Comparison of ENCODE assay signal across 27 cellular contexts in genomic region chr2:236340251-236340650, GRCh38.
DNase-seq lines count a peak whose midpoint lies in the region; ATAC-seq, FAIRE-seq and TF ChIP-seq lines count a peak whose summit lies in the region.
"Had no signal": no experiment of that assay in that cellular context is flagged by ENCODE, and none has a peak within 500 bp of the region (broad histone marks: within the 10 kb centered on the region; RNA-seq: fewer than 3 reads in every experiment).

No MANE protein-coding gene starts in this region.

- WGBS in H1 (ENCODE audit: extremely low coverage in 1 of 2, insufficient coverage in 1 of 2, insufficient read length in 1 of 2, insufficient replicate concordance in 2 of 2, low coverage in 1 of 2, low lambda C conversion rate in 2 of 2, missing lambda C conversion rate in 1 of 2), 2 experiments, result 91% methylated on average over 6 of the region's 6 CpGs; no CpG with 5 or more reads in 1 of the 2 experiments
- WGBS in neuronal stem cell (ENCODE audit: extremely low coverage in 2 of 2, insufficient read length in 2 of 2, insufficient replicate concordance in 1 of 2), 2 donors, result no CpG with 5 or more reads among the region's 6 CpGs

- no peak overlapping the region for H2AFZ ChIP-seq in H1 (ENCODE audit: low read length)
- H2AFZ ChIP-seq in neuronal stem cell (ENCODE audit: low read length), result no peak overlapping the region

- H3K9me3 ChIP-seq in right atrium auricular region (no peaks in the 10 kb centered on the region), H1 (ENCODE audit: insufficient read depth in 2 of 2, low read depth in 1 of 2, low read length in 1 of 2) (peaks cover 0 to 4% of the 10 kb centered on the region in 2 experiments; a peak in 2 of 4 replicates), neuronal stem cell (replicated peaks in 1 of 2; ENCODE audit: control insufficient read depth in 2 of 2, insufficient read depth in 1 of 2, low read depth in 1 of 2, low read length in 2 of 2) (peaks cover 3 to 14% of the 10 kb centered on the region in 2 donors), kidney (ENCODE audit: control insufficient read depth in 1 of 2, low read length in 2 of 2) (no peaks in the 10 kb centered on the region)
- H3K9me3 ChIP-seq: BE2C had no signal

- CTCF ChIA-PET in H1 (lab: Charles Lee; ENCODE audit: partially characterized antibody), result interaction anchor here (4.7 kb wide), 1 partner anchor 30 kb away, joined by 27 read pairs; no protein-coding TSS in a partner anchor

- no peaks in the 10 kb centered on the region for H3K79me2 ChIP-seq in H1 (ENCODE audit: control insufficient read depth in 1 of 2, insufficient read depth in 2 of 2, low read length in 2 of 2)

- H3K23me2 ChIP-seq in H1 (ENCODE audit: low read depth, low read length), result no peaks in the 10 kb centered on the region

- H2BK15ac ChIP-seq in H1 (ENCODE audit: low read length), result no peak overlapping the region
- H2BK15ac ChIP-seq in neuronal stem cell (ENCODE audit: low read length), result no peak overlapping the region

- TF ChIP-seq CTCF in right atrium auricular region (IDR thresholded peaks at IDR 0.05), result no peak
- TF ChIP-seq CTCF in H1 (IDR thresholded peaks at IDR 0.05; ENCODE audit: control extremely low read depth in 1 of 3, insufficient read depth in 1 of 3, low read depth in 1 of 3, low read length in 3 of 3), result no peak
- TF ChIP-seq CTCF in kidney (IDR thresholded peaks at IDR 0.05; ENCODE audit: borderline replicate concordance, extremely low read depth, insufficient read depth), result no peak

- no peak overlapping the region for H3K23ac ChIP-seq in H1 (ENCODE audit: insufficient read length)
- no peak overlapping the region for H3K23ac ChIP-seq in neuronal stem cell (ENCODE audit: low read depth, low read length, poor library complexity)

- no peak overlapping the region for H2BK120ac ChIP-seq in H1 (replicated peaks; ENCODE audit: low read depth, low read length)
- H2BK120ac ChIP-seq in neuronal stem cell (ENCODE audit: low read depth, low read length), result no peak overlapping the region

- H3K27me3 ChIP-seq in right atrium auricular region (no peaks in the 10 kb centered on the region), H1 (replicated peaks in 1 of 4; ENCODE audit: control insufficient read depth in 3 of 4, extremely low read depth in 1 of 4, insufficient read depth in 3 of 4, low read length in 3 of 4) (no peaks in the 10 kb centered on the region), neuronal stem cell (ENCODE audit: control insufficient read depth in 3 of 3, insufficient read depth in 3 of 3, low read depth in 1 of 3, low read length in 3 of 3) (no peaks in the 10 kb centered on the region)
- H3K27me3 ChIP-seq: BLaER1 had no signal

- intact Hi-C loops in cardiac septum (cut with DNase I) (no loop called here), kidney (cut with DNase I) (loop anchor here (5.0 kb wide), 1 partner anchor 717 kb away; no protein-coding TSS in a partner anchor)

- H4K8ac ChIP-seq in H1 (ENCODE audit: extremely low read depth, insufficient read depth, low read length) (no peak overlapping the region), neuronal stem cell (ENCODE audit: low read depth, low read length) (no peak overlapping the region)

- no peak for TF ChIP-seq EP300 in H1 (IDR thresholded peaks at IDR 0.05; ENCODE audit: borderline replicate concordance in 1 of 2, low read depth in 2 of 2, low read length in 2 of 2)

- H3K9ac ChIP-seq in H1 (replicated peaks in 1 of 4; ENCODE audit: extremely low read depth in 1 of 4, low read depth in 3 of 4, low read length in 3 of 4) (no peak overlapping the region), neuronal stem cell (ENCODE audit: low read depth, low read length, poor library complexity) (no peak overlapping the region), kidney (ENCODE audit: low read length in 2 of 2) (no peak overlapping the region)
- H3K9ac ChIP-seq: BLaER1 had no signal

- H3K27ac ChIP-seq in right atrium auricular region, result no peak overlapping the region
- no peak overlapping the region for H3K27ac ChIP-seq in H1 (ENCODE audit: low read depth, low read length)
- no peak overlapping the region for H3K27ac ChIP-seq in neuronal stem cell (replicated peaks; ENCODE audit: low read length)
- no peak overlapping the region for H3K27ac ChIP-seq in kidney (ENCODE audit: low read depth in 2 of 2, low read length in 2 of 2)
- H3K27ac ChIP-seq: BLaER1 had no signal

- DNase-seq in right atrium auricular region (ENCODE audit: low spot score), result peak; percentile 50
- DNase-seq in cardiac septum (ENCODE audit: low spot score), result no peak
- peak; percentile 29 for DNase-seq in ecto neural progenitor cell (ENCODE audit: low spot score)
- no peak for DNase-seq in H1 (ENCODE audit: low read depth in 1 of 2, low spot score in 2 of 2)
- no peak for DNase-seq in neuronal stem cell (ENCODE audit: low spot score)
- no peak for DNase-seq in kidney
- DNase-seq in COLO829 (ENCODE audit: low spot score), result no peak
- DNase-seq: 8988T; ACHN; BE2C; C1 segment of cervical spinal cord; CD4-positive, alpha-beta memory T cell; CD4-positive, CD25-positive, alpha-beta regulatory T cell; COR-L47; DMS 273 treated with DMSO at 0.1 percent for 48 hours; DMS153; DMS53; DMS79; DND-41; EL; GDM1 had no signal

- no peak for ATAC-seq in GM19467 (IDR thresholded peaks at IDR 0.05; ENCODE audit: unreplicated experiment)
- ATAC-seq: GM12878 had no signal

- no peaks in the 10 kb centered on the region for H3K4me1 ChIP-seq in right atrium auricular region
- peaks cover 0 to 8% (median 5%) of the 10 kb centered on the region in 4 experiments; a peak in 3 of 7 replicates for H3K4me1 ChIP-seq in H1 (replicated peaks in 1 of 4; ENCODE audit: control insufficient read depth in 3 of 4, insufficient read depth in 4 of 4, low read length in 3 of 4)
- peaks cover 15 to 24% of the 10 kb centered on the region in 2 donors for H3K4me1 ChIP-seq in neuronal stem cell (ENCODE audit: control insufficient read depth in 2 of 2, insufficient read depth in 1 of 2, low read depth in 1 of 2, low read length in 2 of 2)
- peaks cover 4 to 5% of the 10 kb centered on the region in 2 donors for H3K4me1 ChIP-seq in kidney (ENCODE audit: control insufficient read depth in 1 of 2, insufficient read depth in 1 of 2, low read depth in 1 of 2, low read length in 2 of 2)
- H3K4me1 ChIP-seq: BE2C had no signal

- H3K18ac ChIP-seq in H1 (ENCODE audit: extremely low read depth, low read length), result no peak overlapping the region
- peak overlapping the region; percentile 46 for H3K18ac ChIP-seq in neuronal stem cell (ENCODE audit: low read length)

- H3K4me3 ChIP-seq in right atrium auricular region (no peak overlapping the region), H1 (ENCODE audit: extremely low read depth in 1 of 4, insufficient read depth in 2 of 4, low read depth in 3 of 4, low read length in 4 of 4) (no peak overlapping the region), neuronal stem cell (ENCODE audit: low read length in 2 of 2) (no peak overlapping the region), kidney (ENCODE audit: low read length in 2 of 2) (no peak overlapping the region)
- H3K4me3 ChIP-seq: BLaER1, GM12878 had no signal

- H3K4ac ChIP-seq in H1 (replicated peaks; ENCODE audit: insufficient read length, low read depth, low read length) (no peak overlapping the region), neuronal stem cell (ENCODE audit: low read length) (no peak overlapping the region)

- H2AK5ac ChIP-seq in H1 (ENCODE audit: low read depth, low read length), result 0 out of 2 replicates have a peak overlapping the region, but pooled peaks have one; percentile 9
- no peak overlapping the region for H2AK5ac ChIP-seq in neuronal stem cell (ENCODE audit: low read depth, low read length)

- no peak overlapping the region for H3K56ac ChIP-seq in H1 (replicated peaks; ENCODE audit: insufficient read length, low read depth, low read length)

- FAIRE-seq in H1 (lab: Jason Lieb, UNC) (no peak), kidney (lab: Jason Lieb, UNC) (no peak)
- FAIRE-seq: A204.1, GM12878, GM12892, GM18507 had no signal

- TF ChIP-seq POLR2A in H1 (IDR thresholded peaks at IDR 0.05; ENCODE audit: control extremely low read depth in 1 of 2, low read depth in 2 of 2, low read length in 2 of 2), result no peak

- H4K20me1 ChIP-seq in H1 (replicated peaks in 1 of 2; ENCODE audit: control insufficient read depth in 1 of 2, insufficient read depth in 2 of 2, low read length in 2 of 2), result no peaks in the 10 kb centered on the region
- H4K20me1 ChIP-seq: BLaER1 had no signal

- H3K4me2 ChIP-seq in H1 (ENCODE audit: insufficient read depth in 1 of 2, low read depth in 2 of 2, low read length in 2 of 2) (no peak overlapping the region), neuronal stem cell (ENCODE audit: insufficient read depth, low read length, poor library complexity, severe bottlenecking) (no peak overlapping the region)
- H3K4me2 ChIP-seq: BLaER1 had no signal

- H3K14ac ChIP-seq in H1 (ENCODE audit: insufficient read length) (no peak overlapping the region), neuronal stem cell (ENCODE audit: low read length) (no peak overlapping the region)

- no peak overlapping the region for H4K5ac ChIP-seq in H1 (ENCODE audit: insufficient read length, low read depth, low read length)

- POLR2A ChIA-PET in H1 (lab: Charles Lee; ENCODE audit: partially characterized antibody), result no interaction called here

- H3K36me3 ChIP-seq in right atrium auricular region, result no peaks in the 10 kb centered on the region
- no peaks in the 10 kb centered on the region for H3K36me3 ChIP-seq in H1 (ENCODE audit: control insufficient read depth in 2 of 4, insufficient read depth in 4 of 4, low read length in 3 of 4)
- H3K36me3 ChIP-seq in neuronal stem cell (replicated peaks in 1 of 2; ENCODE audit: control insufficient read depth in 2 of 2, insufficient read depth in 2 of 2, low read length in 2 of 2), result peaks cover 0 to 2% of the 10 kb centered on the region in 2 donors
- H3K36me3 ChIP-seq in kidney (ENCODE audit: control insufficient read depth in 1 of 2, insufficient read depth in 2 of 2, low read length in 2 of 2), result no peaks in the 10 kb centered on the region
- H3K36me3 ChIP-seq: BE2C, BLaER1 had no signal

- H4K91ac ChIP-seq in H1 (replicated peaks; ENCODE audit: insufficient read length, low read length) (no peak overlapping the region), neuronal stem cell (ENCODE audit: low read depth, low read length, poor library complexity) (no peak overlapping the region)

- no peak for TF ChIP-seq RAD21 in H1 (IDR thresholded peaks at IDR 0.05 in 1 of 2, conservative IDR thresholded peaks at IDR 0.05 in 1 of 2; ENCODE audit: low read depth in 2 of 2, low read length in 2 of 2)

- no peak overlapping the region for H2BK20ac ChIP-seq in H1 (ENCODE audit: low read length)

- H2BK5ac ChIP-seq in H1 (ENCODE audit: low read depth, low read length) (no peak overlapping the region), neuronal stem cell (ENCODE audit: low read length) (no peak overlapping the region)

- H2BK12ac ChIP-seq in H1 (ENCODE audit: low read depth, low read length) (no peak overlapping the region), neuronal stem cell (ENCODE audit: low read length) (no peak overlapping the region)

- no peaks in the 10 kb centered on the region for H3K79me1 ChIP-seq in H1 (ENCODE audit: low read depth, low read length)
- no peaks in the 10 kb centered on the region for H3K79me1 ChIP-seq in neuronal stem cell (ENCODE audit: low read depth, low read length)

TF ChIP-seq in H1, 55 proteins besides CTCF, POLR2A, EP300 and RAD21 (continues in another document):
- TF ChIP-seq CEBPB (IDR thresholded peaks at IDR 0.05; ENCODE audit: low read depth, low read length) (no peak), CHD2 (IDR thresholded peaks at IDR 0.05; ENCODE audit: low read length) (no peak)

Comparison
In these comparisons a context has a peak if more than half of its experiments do, and no peak if none do; other contexts are left out.
1. DNase-seq: peak in right atrium auricular region (single experiment) and ecto neural progenitor cell (single experiment); none in cardiac septum (single experiment), H1 (0 of 2), neuronal stem cell (single experiment), kidney (single experiment) and COLO829 (single experiment).